17 cellular contexts compared by ENCODE assay signal in the genomic region with DNA sequence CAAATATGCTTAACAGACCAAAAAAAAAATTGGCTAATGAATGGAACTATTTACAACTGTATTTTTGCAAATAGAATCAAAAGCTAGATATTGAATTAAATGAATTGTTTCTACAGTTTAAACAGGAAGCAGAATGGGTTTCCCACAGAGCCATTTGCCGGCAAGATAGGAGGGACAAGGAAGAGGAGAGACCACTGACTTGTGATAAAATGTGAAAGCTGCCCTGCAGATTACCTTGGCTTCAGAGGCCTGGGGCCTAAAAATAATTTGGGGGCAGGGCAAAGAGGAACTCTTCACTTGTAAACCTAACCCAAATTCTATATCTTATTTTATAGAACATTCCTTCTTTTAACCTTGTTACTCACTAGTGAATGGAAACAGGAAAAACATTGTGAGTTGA.
"Had no signal": no experiment of that assay in that cellular context is flagged by ENCODE, and none has a peak within 500 bp of the region (broad histone marks: within the 10 kb centered on the region; RNA-seq: fewer than 3 reads in every experiment).

No MANE protein-coding gene starts in this region.

- H3K36me3 ChIP-seq: breast epithelium, thoracic aorta, WERI-Rb-1 had no signal

- H3K27me3 ChIP-seq: breast epithelium had no signal

- H3K27ac Mint-ChIP-seq: activated CD8-positive, alpha-beta T cell treated with anti-CD3 and anti-CD28 coated beads for 36 hours; activated naive CD8-positive, alpha-beta T cell treated with anti-CD3 and anti-CD28 coated beads, Interleukin-2, amount 10 ng/mL, durations not matched to agents 7 days and 5 days; activated T-cell treated with anti-CD3 and anti-CD28 coated beads, Interleukin-2, amount 50 U/mL, for 72 hours; naive thymus-derived CD8-positive, alpha-beta T cell had no signal

- H3K27ac ChIP-seq: breast epithelium, thoracic aorta, WERI-Rb-1 had no signal

- DNase-seq: activated CD4-positive, alpha-beta T cell treated with anti-CD3 and anti-CD28 coated beads for 4 hours; activated CD8-positive, alpha-beta memory T cell treated with anti-CD3 and anti-CD28 coated beads, Interleukin-2, amount 50 U/mL, for 4 hours; activated CD8-positive, alpha-beta T cell treated with anti-CD3 and anti-CD28 coated beads for 36 hours; activated gamma-delta T cell treated with Interleukin-2 at 50 U/mL for 16 hours; activated naive CD8-positive, alpha-beta T cell treated with anti-CD3 and anti-CD28 coated beads, Interleukin-2, amount 10 ng/mL, durations not matched to agents 7 days and 5 days; activated T-cell treated with anti-CD3 and anti-CD28 coated beads, Interleukin-2, amount 50 U/mL, for 72 hours; aorta; foreskin melanocyte; head of caudate nucleus; mucosa of descending colon; naive thymus-derived CD8-positive, alpha-beta T cell; stimulated activated CD4-positive, alpha-beta T cell treated with anti-CD3 and anti-CD28 coated beads, Interleukin-12 subunit alpha, Interleukin-12 subunit beta, amount 100 ng/mL, for 4 hours; stimulated activated naive CD8-positive, alpha-beta T cell treated with anti-CD3 and anti-CD28 coated beads, Interleukin-15, Interleukin-2, amounts not matched to agents 100 U/mL and 50 U/mL, for 24 hours; WERI-Rb-1 had no signal

- ATAC-seq: activated CD8-positive, alpha-beta T cell treated with anti-CD3 and anti-CD28 coated beads for 36 hours; activated T-cell treated with anti-CD3 and anti-CD28 coated beads, Interleukin-2, amount 50 U/mL, for 72 hours; mucosa of descending colon; naive thymus-derived CD8-positive, alpha-beta T cell; sciatic nerve; stimulated activated naive CD8-positive, alpha-beta T cell treated with anti-CD3 and anti-CD28 coated beads, Interleukin-15, Interleukin-2, amounts not matched to agents 100 U/mL and 50 U/mL, for 24 hours had no signal

- H3K4me3 Mint-ChIP-seq: activated CD8-positive, alpha-beta T cell treated with anti-CD3 and anti-CD28 coated beads for 36 hours; activated naive CD8-positive, alpha-beta T cell treated with anti-CD3 and anti-CD28 coated beads, Interleukin-2, amount 10 ng/mL, durations not matched to agents 7 days and 5 days; activated T-cell treated with anti-CD3 and anti-CD28 coated beads, Interleukin-2, amount 50 U/mL, for 72 hours; naive thymus-derived CD8-positive, alpha-beta T cell had no signal

- H3K27me3 Mint-ChIP-seq: activated CD8-positive, alpha-beta T cell treated with anti-CD3 and anti-CD28 coated beads for 36 hours had no signal

- H3K4me1 ChIP-seq: breast epithelium had no signal

- H3K9me3 ChIP-seq: breast epithelium, mucosa of descending colon, thoracic aorta had no signal

- H3K4me3 ChIP-seq: breast epithelium, mucosa of descending colon, thoracic aorta had no signal
